ENCODE assay signal across 33 cellular contexts in genomic region chr7:99779949-99780348, GRCh38. TPM values are rescaled to one million over a fixed set of nuclear protein-coding genes. Genes with fewer than 3 reads are reported as not detected.
"Had no signal": no experiment of that assay in that cellular context is flagged by ENCODE, and none has a peak within 500 bp of the region (broad histone marks: within the 10 kb centered on the region; RNA-seq: fewer than 3 reads in every experiment).

No MANE protein-coding gene starts in this region.

- H3K4me3 ChIP-seq: neural progenitor cell, ovary, psoas muscle, skin epidermis, smooth muscle cell, spleen, suprapubic skin, testis, tibial artery, transverse colon, upper lobe of right lung, uterus had no signal

- ATAC-seq: natural killer cell; psoas muscle; right cardiac atrium; sciatic nerve; stimulated activated memory B cell treated with anti-CD40 and anti-IgM and Interleukin-4, amounts not matched to agents 10 μg/mL and 1 μg/mL and 100 μg/mL, for 72 hours; stimulated activated naive CD8-positive, alpha-beta T cell treated with anti-CD3 and anti-CD28 coated beads, Interleukin-15, amount 100 ng/mL, for 72 hours; upper lobe of right lung had no signal

- H3K4me2 ChIP-seq: neural progenitor cell, smooth muscle cell had no signal

- H3K4me1 ChIP-seq: neural progenitor cell, parathyroid adenoma, psoas muscle, spleen, testis, tibial artery, upper lobe of right lung, uterus had no signal

- H2AFZ ChIP-seq: neural progenitor cell, parathyroid adenoma had no signal

- H3K9ac ChIP-seq: neural progenitor cell, parathyroid adenoma had no signal

- H3K27me3 ChIP-seq: neural progenitor cell, ovary, suprapubic skin, testis, tibial artery, transverse colon, upper lobe of right lung, uterus had no signal

- H3K9me3 ChIP-seq: ovary, psoas muscle, suprapubic skin, testis, tibial artery, transverse colon, upper lobe of right lung, uterus had no signal

- H3K27ac ChIP-seq: neural progenitor cell, ovary, parathyroid adenoma, psoas muscle, skin epidermis, spleen, suprapubic skin, testis, tibial artery, transverse colon, upper lobe of right lung, uterus had no signal

- H3K79me2 ChIP-seq: parathyroid adenoma had no signal

- DNase-seq: natural killer cell; occipital lobe; ovary; posterior cingulate gyrus; psoas muscle; right cardiac atrium; spleen; stimulated activated CD4-positive, alpha-beta T cell treated with anti-CD3 and anti-CD28 coated beads, Interleukin-12 subunit alpha, Interleukin-12 subunit beta, amount 100 ng/mL, for 4 hours; stimulated activated CD4-positive, alpha-beta T cell treated with anti-CD3 and anti-CD28 coated beads, Interleukin-1b, Interleukin-23, amount 100 ng/mL, for 48 hours; stimulated activated CD4-positive, alpha-beta T cell treated with anti-CD3 and anti-CD28 coated beads, Interleukin-4, amount 100 ng/mL, for 1 hour; stimulated activated CD4-positive, alpha-beta T cell treated with anti-CD3 and anti-CD28 coated beads, Interleukin-4, amount 100 ng/mL, for 4 hours; stimulated activated CD8-positive, alpha-beta memory T cell treated with anti-CD3 and anti-CD28 coated beads, Interleukin-4, amount 100 ng/mL, for 48 hours; stimulated activated naive CD4-positive, alpha-beta T cell; stimulated activated naive CD8-positive, alpha-beta T cell treated with anti-CD3 and anti-CD28 coated beads, Interleukin-15, amount 100 ng/mL, for 72 hours; stimulated activated naive CD8-positive, alpha-beta T cell treated with anti-CD3 and anti-CD28 coated beads, Interleukin-15, Interleukin-2, amounts not matched to agents 100 U/mL and 50 U/mL, for 24 hours; substantia nigra; testis; tibial artery; transverse colon; upper lobe of right lung; uterus had no signal

- H3K36me3 ChIP-seq: neural progenitor cell, ovary, spleen, suprapubic skin, tibial artery, transverse colon, upper lobe of right lung, uterus had no signal

RNA-seq across cellular contexts. Expression of gene CYP3A4, which starts 4.0 kb away (rescaled TPM):
- total RNA-seq: natural killer cell, occipital lobe, osteoblast, progenitor cell of endocrine pancreas, renal cortical epithelial cell, right cardiac atrium, sciatic nerve, smooth muscle cell, spleen, upper lobe of right lung, urinary bladder had no signal
- polyA plus RNA-seq: neural cell, smooth muscle cell, spleen had no signal

RNA-seq across cellular contexts. Expression of gene CYP3A7, which starts 45.0 kb away (rescaled TPM):
- total RNA-seq: natural killer cell, occipital lobe, osteoblast, progenitor cell of endocrine pancreas, psoas muscle, renal cortical epithelial cell, right cardiac atrium, sciatic nerve, spleen, testis had no signal
- polyA plus RNA-seq: neural cell, psoas muscle, right cardiac atrium, spleen had no signal

RNA-seq across cellular contexts. Expression of gene CYP3A43, which starts 47.9 kb away (rescaled TPM):
- total RNA-seq: natural killer cell, osteoblast, progenitor cell of endocrine pancreas, renal cortical epithelial cell, right cardiac atrium, smooth muscle cell, suprapubic skin, transverse colon, upper lobe of right lung, urinary bladder had no signal
- polyA plus RNA-seq: ovary, smooth muscle cell, spleen, urinary bladder had no signal
